1 cellular context compared by ENCODE assay signal in genomic region chr17:37787055-37787720, GRCh38.
TF ChIP-seq lines count a peak whose summit lies in the region.

No MANE protein-coding gene starts in this region.

TF ChIP-seq in HepG2, 621 proteins besides CTCF, POLR2A, EP300 and RAD21 (continued from another document and continues in another):
- TF ChIP-seq ARID4A (CRISPR knock-in tag; IDR thresholded peaks at IDR 0.05; ENCODE audit: borderline replicate concordance) (no peak), ZFY (CRISPR knock-in tag; IDR thresholded peaks at IDR 0.05) (no peak), ZXDC (CRISPR knock-in tag; IDR thresholded peaks at IDR 0.05) (no peak), ZNF788 (CRISPR knock-in tag; IDR thresholded peaks at IDR 0.05; ENCODE audit: borderline replicate concordance) (peak; percentile 35; the same call in 1 of the 2 replicates), ZNF839 (CRISPR knock-in tag; IDR thresholded peaks at IDR 0.05; ENCODE audit: borderline replicate concordance) (no peak), ZBTB7A (CRISPR knock-in tag; IDR thresholded peaks at IDR 0.05) (no peak), ASH2L (IDR thresholded peaks at IDR 0.05; ENCODE audit: insufficient read length, low read depth, low read length) (no peak), ZNF276 (CRISPR knock-in tag; IDR thresholded peaks at IDR 0.05; ENCODE audit: low read depth) (no peak), ZIK1 (CRISPR knock-in tag; IDR thresholded peaks at IDR 0.05; ENCODE audit: borderline replicate concordance, low read depth) (no peak), ZFP62 (CRISPR knock-in tag; IDR thresholded peaks at IDR 0.05) (no peak), TFAP4 (IDR thresholded peaks at IDR 0.05; ENCODE audit: borderline replicate concordance, low read depth) (no peak), EZH2 (conservative IDR thresholded peaks at IDR 0.05; ENCODE audit: low read depth, low read length) (no peak), FOXJ3 (CRISPR knock-in tag; IDR thresholded peaks at IDR 0.05; ENCODE audit: borderline replicate concordance) (no peak), SPEN (CRISPR knock-in tag; IDR thresholded peaks at IDR 0.05; ENCODE audit: low read depth) (no peak), ZNF343 (CRISPR knock-in tag; IDR thresholded peaks at IDR 0.05) (0 out of 2 replicates have a peak, but pooled peaks have one; percentile 66), MTERF4 (CRISPR knock-in tag; IDR thresholded peaks at IDR 0.05) (no peak), TFDP2 (CRISPR knock-in tag; IDR thresholded peaks at IDR 0.05) (no peak), BCL3 (CRISPR knock-in tag; IDR thresholded peaks at IDR 0.05) (no peak), ZNF773 (CRISPR knock-in tag; IDR thresholded peaks at IDR 0.05; ENCODE audit: borderline replicate concordance) (no peak), HMGXB4 (CRISPR knock-in tag; IDR thresholded peaks at IDR 0.05; ENCODE audit: borderline replicate concordance in 1 of 2, low read depth in 1 of 2) (no peak), ZNF549 (CRISPR knock-in tag; IDR thresholded peaks at IDR 0.05) (no peak), ZNF17 (CRISPR knock-in tag; IDR thresholded peaks at IDR 0.05) (no peak), POGZ (CRISPR knock-in tag; IDR thresholded peaks at IDR 0.05) (peak; percentile 44; the same call in 1 of the 2 replicates), ZUFSP (CRISPR knock-in tag; IDR thresholded peaks at IDR 0.05; ENCODE audit: borderline replicate concordance) (no peak), ZNF644 (CRISPR knock-in tag; IDR thresholded peaks at IDR 0.05; ENCODE audit: low read depth) (peak; percentile 74), CHD2 (IDR thresholded peaks at IDR 0.05; ENCODE audit: low read depth, low read length) (no peak), HCFC1 (IDR thresholded peaks at IDR 0.05; ENCODE audit: low read depth, low read length) (no peak), MXD4 (CRISPR knock-in tag; IDR thresholded peaks at IDR 0.05) (no peak), NFKB2 (CRISPR knock-in tag; IDR thresholded peaks at IDR 0.05; ENCODE audit: borderline replicate concordance) (no peak), ZNF136 (CRISPR knock-in tag; IDR thresholded peaks at IDR 0.05; ENCODE audit: low read depth) (no peak), MNT (IDR thresholded peaks at IDR 0.05) (peak; percentile 27; the same call in 1 of the 2 replicates), HNRNPL (IDR thresholded peaks at IDR 0.05; ENCODE audit: low read depth, low read length) (peak; percentile 72; the same call in 1 of the 2 replicates), ARID3A (IDR thresholded peaks at IDR 0.05; ENCODE audit: low read depth, low read length) (no peak)
